In genomic region chr12:108821407-108822397, GRCh38 we compare ENCODE assay signal across 8 cellular contexts. TPM values are rescaled to one million over a fixed set of nuclear protein-coding genes. Genes with fewer than 3 reads are reported as not detected.
A peak's percentile ranks its signal among the peaks of the same experiment; 100 is the strongest.
DNase-seq lines count a peak whose midpoint lies in the region; ATAC-seq, FAIRE-seq and TF ChIP-seq lines count a peak whose summit lies in the region.

No MANE protein-coding gene starts in this region.

- FAIRE-seq in keratinocyte (lab: Jason Lieb, UNC): no peak

- no peak overlapping the region for H3K9ac ChIP-seq in keratinocyte (ENCODE audit: control insufficient read depth, extremely low read depth, insufficient read depth, low read length)

- no peak overlapping the region for H2AFZ ChIP-seq in keratinocyte (ENCODE audit: control insufficient read depth, low read length)

- H4K20me1 ChIP-seq in keratinocyte (ENCODE audit: control insufficient read depth, extremely low read depth, insufficient read depth, low read length): no peaks in the 10 kb centered on the region

- no peaks in the 10 kb centered on the region for H3K9me3 ChIP-seq in keratinocyte (ENCODE audit: control insufficient read depth, low read depth, low read length)

- peak; percentile 40 for DNase-seq in stimulated activated CD4-positive, alpha-beta T cell treated with anti-CD3 and anti-CD28 coated beads, Interleukin-15, amount 100 ng/mL, for 24 hours
- DNase-seq in stimulated activated CD4-positive, alpha-beta T cell treated with anti-CD3 and anti-CD28 coated beads, Interleukin-12 subunit alpha, Interleukin-12 subunit beta, amount 100 ng/mL, for 4 hours: no peak
- DNase-seq in SIG-M5 treated with dmso at 0.1 percent for 504 hours (lab: John Stamatoyannopoulos, UW; ENCODE audit: unreplicated experiment): peak; percentile 85
- DNase-seq in keratinocyte (ENCODE audit: low read depth, low spot score): no peak
- no peak for DNase-seq in NCI-H1436 treated with DMSO at 0.1 percent for 48 hours (lab: John Stamatoyannopoulos, UW)
- no peak for DNase-seq in Ammon's horn (ENCODE audit: low spot score)
- DNase-seq in HEK293T (ENCODE audit: extremely low spot score): no peak

- peaks cover 24% of the 10 kb centered on the region for H3K4me1 ChIP-seq in keratinocyte (ENCODE audit: control insufficient read depth, extremely low read depth, insufficient read depth, low read length)

- dilution Hi-C loops in keratinocyte (cut with MboI; ENCODE audit: extremely low pct_ligation_motif_present, low sequenced_read_pairs): no loop called here

- POLR2A ChIA-PET in HEK293T (lab: Yijun Ruan, JAX): no interaction called here

- H3K27ac ChIP-seq in keratinocyte (ENCODE audit: control insufficient read depth, insufficient read depth, low read length): peak overlapping the region; percentile 36

- ATAC-seq in GM19035 (IDR thresholded peaks at IDR 0.05; ENCODE audit: unreplicated experiment): no peak

- CTCF ChIA-PET in HEK293T (lab: Yijun Ruan, JAX): no interaction called here

- H3K27me3 ChIP-seq in keratinocyte (ENCODE audit: control insufficient read depth, extremely low read depth, insufficient read depth, low read length): no peaks in the 10 kb centered on the region

- H3K4me3 ChIP-seq in keratinocyte (ENCODE audit: control insufficient read depth in 2 of 3, extremely low read depth in 1 of 3, insufficient read depth in 2 of 3, low read depth in 1 of 3, low read length in 3 of 3): no peak overlapping the region

- H3K9me1 ChIP-seq in keratinocyte (ENCODE audit: control insufficient read depth, extremely low read depth, insufficient read depth, low read length): peaks cover 3% of the 10 kb centered on the region

- no peak overlapping the region for H3K4me2 ChIP-seq in keratinocyte (ENCODE audit: control insufficient read depth, extremely low read depth, insufficient read depth, low read depth, low read length)

- H3K79me2 ChIP-seq in keratinocyte (ENCODE audit: control insufficient read depth, insufficient read depth, low read length): peaks cover 70% of the 10 kb centered on the region

- H3K36me3 ChIP-seq in keratinocyte (ENCODE audit: control insufficient read depth in 2 of 2, extremely low read depth in 1 of 2, insufficient read depth in 2 of 2, low read length in 2 of 2): peaks cover 16 to 39% of the 10 kb centered on the region in 2 experiments

- TF ChIP-seq CTCF in keratinocyte (optimal IDR thresholded peaks at IDR 0.05 in 1 of 3, IDR thresholded peaks at IDR 0.05 in 1 of 3, conservative IDR thresholded peaks at IDR 0.05 in 1 of 3; ENCODE audit: extremely low read depth in 1 of 3, insufficient read depth in 2 of 3, low read length in 3 of 3): no peak

TF ChIP-seq in HEK293T, 16 proteins besides CTCF, POLR2A, EP300 and RAD21:
- TF ChIP-seq SP1 (IDR thresholded peaks at IDR 0.05) (no peak), CTBP1 (IDR thresholded peaks at IDR 0.05; ENCODE audit: borderline replicate concordance) (no peak), ELF4 (IDR thresholded peaks at IDR 0.05) (no peak), FOXK2 (IDR thresholded peaks at IDR 0.05) (no peak), TARDBP (IDR thresholded peaks at IDR 0.05) (no peak), ZNF384 (IDR thresholded peaks at IDR 0.05) (no peak), BHLHE40 (IDR thresholded peaks at IDR 0.05; ENCODE audit: borderline replicate concordance) (no peak), SUZ12 (IDR thresholded peaks at IDR 0.05) (no peak), HDGF (IDR thresholded peaks at IDR 0.05; ENCODE audit: borderline replicate concordance) (no peak), LEF1 (IDR thresholded peaks at IDR 0.05; ENCODE audit: borderline replicate concordance) (no peak), L3MBTL2 (conservative IDR thresholded peaks at IDR 0.05) (no peak), ARNT (IDR thresholded peaks at IDR 0.05) (no peak), FOXM1 (IDR thresholded peaks at IDR 0.05; ENCODE audit: borderline replicate concordance) (no peak), FOXA1 (IDR thresholded peaks at IDR 0.05) (no peak), NFRKB (IDR thresholded peaks at IDR 0.05) (no peak)
- TF ChIP-seq, protein P1, sequence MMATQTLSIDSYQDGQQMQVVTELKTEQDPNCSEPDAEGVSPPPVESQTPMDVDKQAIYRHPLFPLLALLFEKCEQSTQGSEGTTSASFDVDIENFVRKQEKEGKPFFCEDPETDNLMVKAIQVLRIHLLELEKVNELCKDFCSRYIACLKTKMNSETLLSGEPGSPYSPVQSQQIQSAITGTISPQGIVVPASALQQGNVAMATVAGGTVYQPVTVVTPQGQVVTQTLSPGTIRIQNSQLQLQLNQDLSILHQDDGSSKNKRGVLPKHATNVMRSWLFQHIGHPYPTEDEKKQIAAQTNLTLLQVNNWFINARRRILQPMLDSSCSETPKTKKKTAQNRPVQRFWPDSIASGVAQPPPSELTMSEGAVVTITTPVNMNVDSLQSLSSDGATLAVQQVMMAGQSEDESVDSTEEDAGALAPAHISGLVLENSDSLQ (IDR thresholded peaks at IDR 0.05): no peak

RNA-seq across cellular contexts. Expression of gene SSH1, which starts 35.7 kb away (rescaled TPM):
- 16.4 to 23.6 TPM (median 21.2 TPM) in 3 replicates for polyA plus RNA-seq in keratinocyte
- polyA plus RNA-seq in keratinocyte (2011; ENCODE audit: low read depth): 12.4 TPM
- 17.3 and 21.4 TPM in 2 replicates for polyA plus RNA-seq in keratinocyte (2011; cell fraction: cytosol; rRNA removed)
- 37.1 and 57.1 TPM in 2 replicates for polyA plus RNA-seq in keratinocyte (2011; cell fraction: nucleus; rRNA removed)
- 11.1 and 24.4 TPM in 2 replicates for polyA plus RNA-seq in keratinocyte (2012; ENCODE audit: low replicate concordance)
- polyA minus RNA-seq in keratinocyte: 30.7 to 64.1 TPM (median 44.2 TPM) in 3 replicates
- polyA minus RNA-seq in keratinocyte (2011; cell fraction: cytosol; rRNA and poly(A)+ RNA removed): 20.3 TPM
- 36.5 and 76.2 TPM in 2 replicates for polyA minus RNA-seq in keratinocyte (2011; cell fraction: nucleus; rRNA and poly(A)+ RNA removed)

RNA-seq across cellular contexts. Expression of gene DAO, which starts 58.2 kb away (rescaled TPM):
- polyA plus RNA-seq in keratinocyte: not detected in 3 replicates
- not detected for polyA plus RNA-seq in keratinocyte (2011; ENCODE audit: low read depth)
- polyA plus RNA-seq in keratinocyte (2011; cell fraction: cytosol; rRNA removed): not detected in 2 replicates
- not detected in 2 replicates for polyA plus RNA-seq in keratinocyte (2011; cell fraction: nucleus; rRNA removed)
- polyA plus RNA-seq in keratinocyte (2012; ENCODE audit: low replicate concordance): not detected in 2 replicates
- not detected in 3 replicates for polyA minus RNA-seq in keratinocyte
- polyA minus RNA-seq in keratinocyte (2011; cell fraction: cytosol; rRNA and poly(A)+ RNA removed): not detected
- not detected in 2 replicates for polyA minus RNA-seq in keratinocyte (2011; cell fraction: nucleus; rRNA and poly(A)+ RNA removed)

Comparison
In these comparisons a context has a peak if more than half of its experiments do, and no peak if none do; other contexts are left out.
1. DNase-seq: peak in stimulated activated CD4-positive, alpha-beta T cell treated with anti-CD3 and anti-CD28 coated beads, Interleukin-15, amount 100 ng/mL, for 24 hours (single experiment) and SIG-M5 treated with dmso at 0.1 percent for 504 hours (single experiment); none in stimulated activated CD4-positive, alpha-beta T cell treated with anti-CD3 and anti-CD28 coated beads, Interleukin-12 subunit alpha, Interleukin-12 subunit beta, amount 100 ng/mL, for 4 hours (single experiment), keratinocyte (single experiment), NCI-H1436 treated with DMSO at 0.1 percent for 48 hours (single experiment), Ammon's horn (single experiment) and HEK293T (single experiment).